ENCODE assay signal across 18 cellular contexts in genomic region chr6:5553767-5554166, GRCh38.
DNase-seq lines count a peak whose midpoint lies in the region; ATAC-seq and TF ChIP-seq lines count a peak whose summit lies in the region.
"Had no signal": no experiment of that assay in that cellular context is flagged by ENCODE, and none has a peak within 500 bp of the region (broad histone marks: within the 10 kb centered on the region; RNA-seq: fewer than 3 reads in every experiment).

No MANE protein-coding gene starts in this region.

- DNase-seq in ascending aorta (ENCODE audit: low spot score in 2 of 2) (no peak), esophagus squamous epithelium (lab: John Stamatoyannopoulos, UW) (no peak), head of caudate nucleus (no peak)
- DNase-seq: CD8-positive, alpha-beta memory T cell; DND-41; GDM1; GM23248; IMR-90; NCI-H1436; NCI-H2029 treated with DMSO at 0.1 percent for 48 hours; NCI-H510A treated with DMSO at 0.1 percent for 48 hours; SIG-M5; T-helper 17 cell had no signal

- 78 to 94% methylated on average over 4 of the region's 4 CpGs for WGBS in esophagus squamous epithelium, 2 donors

- H3K9me3 ChIP-seq in ascending aorta (peaks cover 0 to 12% of the 10 kb centered on the region in 2 donors), esophagus squamous epithelium (peaks cover 0 to 17% (median 8%) of the 10 kb centered on the region in 3 donors)

- H3K4me1 ChIP-seq in ascending aorta, result no peaks in the 10 kb centered on the region
- peaks cover 0 to 24% (median 0%) of the 10 kb centered on the region in 3 donors for H3K4me1 ChIP-seq in esophagus squamous epithelium
- H3K4me1 ChIP-seq: BLaER1 had no signal

- ATAC-seq in GM18858 (IDR thresholded peaks at IDR 0.05; ENCODE audit: unreplicated experiment) (peak; percentile 65), GM21576 (IDR thresholded peaks at IDR 0.05; ENCODE audit: unreplicated experiment) (peak; percentile 67), HG03432 (IDR thresholded peaks at IDR 0.05; ENCODE audit: unreplicated experiment) (peak; percentile 82), HG03521 (IDR thresholded peaks at IDR 0.05; ENCODE audit: unreplicated experiment) (no peak)
- ATAC-seq: T-helper 17 cell had no signal

- no peak overlapping the region for H3K27ac ChIP-seq in ascending aorta
- H3K27ac ChIP-seq in esophagus squamous epithelium, result no peak overlapping the region
- H3K27ac ChIP-seq: BLaER1, GM23248 had no signal

- H3K36me3 ChIP-seq in ascending aorta, result peaks cover 0 to 4% of the 10 kb centered on the region in 2 donors
- no peaks in the 10 kb centered on the region for H3K36me3 ChIP-seq in esophagus squamous epithelium

- no peak for TF ChIP-seq POLR2A in esophagus squamous epithelium (IDR thresholded peaks at IDR 0.05)

- H3K4me3 ChIP-seq in ascending aorta, result no peak overlapping the region
- no peak overlapping the region for H3K4me3 ChIP-seq in esophagus squamous epithelium
- H3K4me3 ChIP-seq: BLaER1, GM23248 had no signal

- H3K27me3 ChIP-seq in ascending aorta (no peaks in the 10 kb centered on the region), esophagus squamous epithelium (peaks cover 0 to 41% (median 0%) of the 10 kb centered on the region in 4 donors)
- H3K27me3 ChIP-seq: BLaER1 had no signal

- TF ChIP-seq CTCF in ascending aorta (IDR thresholded peaks at IDR 0.05) (no peak), esophagus squamous epithelium (IDR thresholded peaks at IDR 0.05) (no peak)

- intact Hi-C loops in ascending aorta (cut with DNase I) (no loop called here), esophagus squamous epithelium (cut with DNase I) (no loop called here), head of caudate nucleus (cut with DNase I) (no loop called here)
